25 cellular contexts compared by ENCODE assay signal in the genomic region with DNA sequence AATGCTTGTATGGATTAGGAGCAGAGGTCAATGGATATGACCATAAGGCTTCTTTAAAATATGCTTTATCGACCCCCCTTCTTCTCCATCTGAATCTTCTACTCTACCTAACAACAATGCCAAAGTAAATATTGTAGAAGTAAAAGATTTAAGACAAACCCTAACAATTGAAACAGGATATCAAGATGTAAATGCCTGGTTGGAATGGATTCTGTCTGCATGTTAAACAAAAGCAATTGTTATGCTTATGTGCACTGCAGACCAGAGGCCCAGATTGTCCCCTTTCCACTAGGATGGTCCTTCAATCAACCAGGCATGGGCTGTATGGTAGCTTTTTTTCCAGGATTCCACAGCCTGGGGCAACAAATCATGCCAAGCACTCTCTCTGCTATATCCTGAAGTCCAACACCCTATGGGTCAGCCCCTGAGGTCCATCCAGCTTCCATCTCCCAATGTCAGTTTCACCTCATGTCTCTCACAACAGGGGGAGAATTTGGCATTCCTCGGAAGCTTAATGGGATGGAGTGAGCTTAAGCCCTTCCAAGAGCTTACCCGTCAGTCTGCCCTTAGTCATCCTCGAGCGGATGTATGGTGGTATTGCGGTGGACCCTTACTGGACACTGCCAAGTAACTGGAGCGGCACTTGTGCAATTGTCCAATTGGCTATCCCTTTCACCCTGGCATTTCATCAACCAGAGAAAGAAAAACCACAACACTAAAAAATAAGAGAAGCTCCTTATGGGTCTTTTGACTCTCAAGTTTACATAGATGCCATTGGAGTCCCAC. TPM values are rescaled to one million over a fixed set of nuclear protein-coding genes. Genes with fewer than 3 reads are reported as not detected.
"Had no signal": no experiment of that assay in that cellular context is flagged by ENCODE, and none has a peak within 500 bp of the region (broad histone marks: within the 10 kb centered on the region; RNA-seq: fewer than 3 reads in every experiment).

No MANE protein-coding gene starts in this region.

- ATAC-seq: activated CD4-positive, CD25-positive, alpha-beta regulatory T cell treated with anti-CD3 and anti-CD28 coated beads, Interleukin-2, amount 50 U/mL, for 24 hours; activated CD8-positive, alpha-beta T cell treated with anti-CD3 and anti-CD28 coated beads, Interleukin-2, amount 10 ng/mL, durations not matched to agents 7 days and 5 days; activated T-cell treated with anti-CD3 and anti-CD28 coated beads, Interleukin-2, amount 50 U/mL, for 4 hours; esophagus mucosa; gastrocnemius medialis; heart left ventricle; left cardiac atrium; naive thymus-derived CD4-positive, alpha-beta T cell; stimulated activated naive B cell treated with anti-CD40 and anti-IgM and Interleukin-4, amounts not matched to agents 10 μg/mL and 1 μg/mL and 100 μg/mL, for 72 hours; upper lobe of right lung had no signal

- H3K27ac ChIP-seq: adrenal gland, gastrocnemius medialis, heart left ventricle, neutrophil, sigmoid colon, spleen, thoracic aorta, upper lobe of right lung had no signal

- H3K27me3 Mint-ChIP-seq: activated CD4-positive, alpha-beta T cell treated with anti-CD3 and anti-CD28 coated beads, Interleukin-2, amount 10 ng/mL, durations not matched to agents 7 days and 5 days; activated naive CD4-positive, alpha-beta T cell treated with anti-CD3 and anti-CD28 coated beads, Interleukin-2, amount 50 U/mL, for 24 hours; naive thymus-derived CD4-positive, alpha-beta T cell; stimulated activated naive B cell treated with anti-CD40 and anti-IgM and Interleukin-4, amounts not matched to agents 10 μg/mL and 1 μg/mL and 100 μg/mL, for 72 hours had no signal

- H3K36me3 ChIP-seq: adrenal gland, gastrocnemius medialis, heart left ventricle, neutrophil, sigmoid colon, spleen, thoracic aorta, upper lobe of right lung had no signal

- H3K27me3 ChIP-seq: adrenal gland, gastrocnemius medialis, heart left ventricle, neutrophil, sigmoid colon, spleen, upper lobe of right lung had no signal

- H3K9me3 ChIP-seq: adrenal gland, gastrocnemius medialis, heart left ventricle, neutrophil, sigmoid colon, spleen, thoracic aorta, upper lobe of right lung had no signal

- H3K4me1 ChIP-seq: adrenal gland, gastrocnemius medialis, upper lobe of right lung had no signal

- H3K27ac Mint-ChIP-seq: activated CD4-positive, alpha-beta T cell treated with anti-CD3 and anti-CD28 coated beads, Interleukin-2, amount 10 ng/mL, durations not matched to agents 7 days and 5 days; activated CD8-positive, alpha-beta T cell treated with anti-CD3 and anti-CD28 coated beads, Interleukin-2, amount 10 ng/mL, durations not matched to agents 7 days and 5 days; activated naive CD4-positive, alpha-beta T cell treated with anti-CD3 and anti-CD28 coated beads, Interleukin-2, amount 50 U/mL, for 24 hours; naive thymus-derived CD4-positive, alpha-beta T cell; stimulated activated naive B cell treated with anti-CD40 and anti-IgM and Interleukin-4, amounts not matched to agents 10 μg/mL and 1 μg/mL and 100 μg/mL, for 72 hours had no signal

- DNase-seq: activated CD4-positive, alpha-beta T cell treated with anti-CD3 and anti-CD28 coated beads, Interleukin-2, amount 10 ng/mL, durations not matched to agents 7 days and 5 days; activated CD8-positive, alpha-beta T cell treated with anti-CD3 and anti-CD28 coated beads, Interleukin-2, amount 10 ng/mL, durations not matched to agents 7 days and 5 days; activated T-cell treated with anti-CD3 and anti-CD28 coated beads, Interleukin-2, amount 50 U/mL, for 4 hours; effector CD4-positive, alpha-beta T cell; gastrocnemius medialis; heart left ventricle; left cardiac atrium; mesenchymal stem cell; naive thymus-derived CD4-positive, alpha-beta T cell; sigmoid colon; spleen; stimulated activated CD4-positive, alpha-beta T cell treated with anti-CD3 and anti-CD28 coated beads, Interleukin-4, amount 100 ng/mL, for 4 hours; stimulated activated naive B cell treated with anti-CD40 and anti-IgM and Interleukin-4, amounts not matched to agents 10 μg/mL and 1 μg/mL and 100 μg/mL, for 72 hours; T-helper 9 cell; upper lobe of right lung had no signal

- H3K4me3 Mint-ChIP-seq: activated CD4-positive, alpha-beta T cell treated with anti-CD3 and anti-CD28 coated beads, Interleukin-2, amount 10 ng/mL, durations not matched to agents 7 days and 5 days; activated CD8-positive, alpha-beta T cell treated with anti-CD3 and anti-CD28 coated beads, Interleukin-2, amount 10 ng/mL, durations not matched to agents 7 days and 5 days; activated naive CD4-positive, alpha-beta T cell treated with anti-CD3 and anti-CD28 coated beads, Interleukin-2, amount 50 U/mL, for 24 hours; activated T-cell treated with anti-CD3 and anti-CD28 coated beads, Interleukin-2, amount 50 U/mL, for 4 hours; naive thymus-derived CD4-positive, alpha-beta T cell; stimulated activated naive B cell treated with anti-CD40 and anti-IgM and Interleukin-4, amounts not matched to agents 10 μg/mL and 1 μg/mL and 100 μg/mL, for 72 hours had no signal

- H3K4me3 ChIP-seq: adrenal gland, gastrocnemius medialis, heart left ventricle, sigmoid colon, spleen, thoracic aorta, upper lobe of right lung had no signal

- H3K9me3 Mint-ChIP-seq: activated CD4-positive, alpha-beta T cell treated with anti-CD3 and anti-CD28 coated beads, Interleukin-2, amount 10 ng/mL, durations not matched to agents 7 days and 5 days; activated naive CD4-positive, alpha-beta T cell treated with anti-CD3 and anti-CD28 coated beads, Interleukin-2, amount 50 U/mL, for 24 hours; activated T-cell treated with anti-CD3 and anti-CD28 coated beads, Interleukin-2, amount 50 U/mL, for 4 hours; naive thymus-derived CD4-positive, alpha-beta T cell; stimulated activated naive B cell treated with anti-CD40 and anti-IgM and Interleukin-4, amounts not matched to agents 10 μg/mL and 1 μg/mL and 100 μg/mL, for 72 hours had no signal

RNA-seq across cellular contexts. Expression of gene CAMP, which starts 53.8 kb away (rescaled TPM):
- total RNA-seq: activated CD4-positive, alpha-beta T cell treated with anti-CD3 and anti-CD28 coated beads, Interleukin-2, amount 10 ng/mL, durations not matched to agents 7 days and 5 days; activated CD8-positive, alpha-beta T cell treated with anti-CD3 and anti-CD28 coated beads, Interleukin-2, amount 10 ng/mL, durations not matched to agents 7 days and 5 days; activated T-cell treated with anti-CD3 and anti-CD28 coated beads, Interleukin-2, amount 50 U/mL, for 4 hours; adrenal gland; cerebellum; esophagus mucosa; gastrocnemius medialis; mucosa of gallbladder; thoracic aorta; upper lobe of right lung had no signal
- polyA plus RNA-seq: naive thymus-derived CD4-positive, alpha-beta T cell had no signal

RNA-seq across cellular contexts. Expression of gene SPINK8, which starts 56.4 kb away (rescaled TPM):
- total RNA-seq: activated CD4-positive, alpha-beta T cell treated with anti-CD3 and anti-CD28 coated beads, Interleukin-2, amount 10 ng/mL, durations not matched to agents 7 days and 5 days; activated CD8-positive, alpha-beta T cell treated with anti-CD3 and anti-CD28 coated beads, Interleukin-2, amount 10 ng/mL, durations not matched to agents 7 days and 5 days; activated T-cell treated with anti-CD3 and anti-CD28 coated beads, Interleukin-2, amount 50 U/mL, for 4 hours; adrenal gland; bronchial epithelial cell; cerebellum; gastrocnemius medialis; heart left ventricle; left cardiac atrium; lower leg skin; mucosa of gallbladder; naive thymus-derived CD4-positive, alpha-beta T cell; sigmoid colon; thoracic aorta; upper lobe of right lung had no signal
- polyA plus RNA-seq: adrenal gland; heart left ventricle; naive thymus-derived CD4-positive, alpha-beta T cell; sigmoid colon had no signal
